11 cellular contexts compared by ENCODE assay signal in genomic region chr16:27769561-27770222, GRCh38.
DNase-seq lines count a peak whose midpoint lies in the region; ATAC-seq and TF ChIP-seq lines count a peak whose summit lies in the region.
"Had no signal": no experiment of that assay in that cellular context is flagged by ENCODE, and none has a peak within 500 bp of the region (broad histone marks: within the 10 kb centered on the region; RNA-seq: fewer than 3 reads in every experiment).

No MANE protein-coding gene starts in this region.

- ATAC-seq in upper lobe of left lung (ENCODE audit: low FRiP score in 2 of 2), result no peak

- H3K36me3 ChIP-seq in BLaER1 (peaks cover 29% of the 10 kb centered on the region), MG63 (peaks cover 7% of the 10 kb centered on the region), upper lobe of left lung (peaks cover 10 to 79% (median 42%) of the 10 kb centered on the region in 4 donors)

- no peaks in the 10 kb centered on the region for H4K20me1 ChIP-seq in BLaER1

- peak; percentile 38 for DNase-seq in MG63
- peak; percentile 19 for DNase-seq in cerebellar cortex (ENCODE audit: low spot score)
- DNase-seq in nephron progenitor cell, result no peak
- no peak for DNase-seq in T-helper 1 cell
- DNase-seq in upper lobe of left lung, result no peak
- no peak for DNase-seq in activated CD4-positive, alpha-beta T cell treated with anti-CD3 and anti-CD28 coated beads, Interleukin-2, amount 50 U/mL, for 48 hours
- no peak for DNase-seq in activated CD4-positive, alpha-beta T cell treated with anti-CD3 and anti-CD28 coated beads for 4 hours
- DNase-seq: foreskin melanocyte, tibial artery had no signal

- WGBS in upper lobe of left lung, 2 donors, result 89 to 90% methylated on average over 25 of the region's 27 CpGs

- TF ChIP-seq POLR2A in upper lobe of left lung (IDR thresholded peaks at IDR 0.05), result no peak

- H3K36me3 Mint-ChIP-seq in nephron progenitor cell (ENCODE audit: low read depth), result peaks cover 40% of the 10 kb centered on the region

- TF ChIP-seq EP300 in upper lobe of left lung (IDR thresholded peaks at IDR 0.05), result no peak

- TF ChIP-seq CTCF in nephron progenitor cell (IDR thresholded peaks at IDR 0.05) (no peak), upper lobe of left lung (IDR thresholded peaks at IDR 0.05) (no peak)

- H3K4me1 Mint-ChIP-seq in nephron progenitor cell, result peaks cover 9% of the 10 kb centered on the region

- H3K4me3 ChIP-seq in BLaER1, result no peak overlapping the region
- H3K4me3 ChIP-seq in MG63, result no peak overlapping the region
- H3K4me3 ChIP-seq in upper lobe of left lung, result no peak overlapping the region
- H3K4me3 ChIP-seq: coronary artery, tibial artery had no signal

- H3K27me3 ChIP-seq in BLaER1, result no peaks in the 10 kb centered on the region
- no peaks in the 10 kb centered on the region for H3K27me3 ChIP-seq in MG63
- H3K27me3 ChIP-seq in upper lobe of left lung, result no peaks in the 10 kb centered on the region
- H3K27me3 ChIP-seq: tibial artery had no signal

- peak overlapping the region; percentile 65 for H3K27ac Mint-ChIP-seq in nephron progenitor cell

- H3K9ac ChIP-seq in BLaER1, result no peak overlapping the region

- H3K9me3 ChIP-seq in BLaER1 (peaks cover 5% of the 10 kb centered on the region), MG63 (peaks cover 3% of the 10 kb centered on the region), upper lobe of left lung (peaks cover 0 to under 1% (median 0%) of the 10 kb centered on the region in 4 donors)
- H3K9me3 ChIP-seq: tibial artery had no signal

- H3K27ac ChIP-seq in BLaER1 (peak overlapping the region; percentile 31), upper lobe of left lung (no peak overlapping the region)
- H3K27ac ChIP-seq: coronary artery had no signal

- no peaks in the 10 kb centered on the region for H3K27me3 Mint-ChIP-seq in nephron progenitor cell (ENCODE audit: low read depth, poor library complexity)

- H3K4me1 ChIP-seq in BLaER1 (peaks cover 80% of the 10 kb centered on the region), upper lobe of left lung (no peaks in the 10 kb centered on the region)

- no peak overlapping the region for H3K4me3 Mint-ChIP-seq in nephron progenitor cell

- H3K4me2 ChIP-seq in BLaER1, result 0 out of 2 replicates have a peak overlapping the region, but pooled peaks have one; percentile 84

- peaks cover 9% of the 10 kb centered on the region for H3K9me3 Mint-ChIP-seq in nephron progenitor cell

Comparison
In these comparisons a context has a peak if more than half of its experiments do, and no peak if none do; other contexts are left out.
1. DNase-seq: peak in MG63 (single experiment) and cerebellar cortex (single experiment); none in nephron progenitor cell (single experiment), T-helper 1 cell (0 of 5), upper lobe of left lung (0 of 2), activated CD4-positive, alpha-beta T cell treated with anti-CD3 and anti-CD28 coated beads, Interleukin-2, amount 50 U/mL, for 48 hours (0 of 2) and activated CD4-positive, alpha-beta T cell treated with anti-CD3 and anti-CD28 coated beads for 4 hours (0 of 2).